1 cellular context compared by ENCODE assay signal in the genomic region with DNA sequence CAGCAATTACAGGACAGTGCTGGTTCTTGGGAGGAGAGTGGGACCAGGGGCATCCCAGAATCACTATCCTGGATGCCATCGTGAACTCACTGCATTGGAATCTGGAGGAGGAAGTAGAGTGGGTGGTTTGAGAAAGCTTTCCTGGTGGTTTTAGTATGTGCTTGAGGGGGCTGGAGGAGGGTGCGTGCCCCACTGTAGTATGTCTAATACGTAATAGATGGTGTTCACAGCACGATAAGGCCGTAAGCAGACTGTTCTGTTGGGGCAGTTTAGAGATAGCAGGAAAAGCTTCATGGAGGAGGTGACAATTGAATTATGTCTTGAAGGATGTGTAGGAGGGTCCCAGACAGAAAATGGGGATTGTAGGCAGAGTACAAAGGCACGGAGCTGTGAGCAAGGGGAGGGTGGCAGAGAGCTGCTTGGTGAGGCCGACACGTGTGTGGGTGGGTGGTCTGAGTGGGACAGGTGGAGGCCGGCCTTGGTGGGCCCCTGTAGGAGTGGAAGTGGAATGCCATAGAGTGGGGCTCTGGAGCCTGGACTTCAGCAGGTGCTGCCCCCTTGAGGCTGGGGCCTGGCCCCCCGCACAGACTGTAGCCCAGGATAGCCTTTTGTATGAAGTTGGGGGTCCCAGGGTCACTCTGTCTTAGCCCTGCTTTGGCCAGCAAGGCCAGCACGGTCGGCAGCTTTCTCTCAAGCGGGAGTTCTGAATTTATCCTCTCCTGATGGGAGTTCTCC.
TF ChIP-seq lines count a peak whose summit lies in the region.

No MANE protein-coding gene starts in this region.

TF ChIP-seq in GM23338, 12 proteins besides CTCF, POLR2A, EP300 and RAD21 (continued from another document):
- no peak for TF ChIP-seq REST (IDR thresholded peaks at IDR 0.05; ENCODE audit: unreplicated experiment)
